In genomic region chr4:37793562-37793961, GRCh38 we compare ENCODE assay signal across 9 cellular contexts. TPM values are rescaled to one million over a fixed set of nuclear protein-coding genes. Genes with fewer than 3 reads are reported as not detected.
A peak's percentile ranks its signal among the peaks of the same experiment; 100 is the strongest.
DNase-seq lines count a peak whose midpoint lies in the region; ATAC-seq and TF ChIP-seq lines count a peak whose summit lies in the region.
"Had no signal": no experiment of that assay in that cellular context is flagged by ENCODE, and none has a peak within 500 bp of the region (broad histone marks: within the 10 kb centered on the region; RNA-seq: fewer than 3 reads in every experiment).

No MANE protein-coding gene starts in this region.

- no peaks in the 10 kb centered on the region for H3K4me1 Mint-ChIP-seq in effector memory CD8-positive, alpha-beta T cell (ENCODE audit: low read depth in 2 of 2)
- H3K4me1 Mint-ChIP-seq: activated naive CD8-positive, alpha-beta T cell treated with anti-CD3 and anti-CD28 coated beads, Interleukin-2, amount 10 ng/mL, durations not matched to agents 7 days and 5 days had no signal

- no peaks in the 10 kb centered on the region for H3K36me3 ChIP-seq in osteoblast (ENCODE audit: insufficient read depth, low read length)

- H3K27me3 Mint-ChIP-seq in effector memory CD8-positive, alpha-beta T cell, result peaks cover 19 to 23% of the 10 kb centered on the region in 2 donors

- peak; percentile 66 for TF ChIP-seq CTCF in osteoblast (IDR thresholded peaks at IDR 0.05; ENCODE audit: extremely low read depth, low read depth, low read length)

- peaks cover 13% of the 10 kb centered on the region for H3K27me3 ChIP-seq in osteoblast (ENCODE audit: insufficient read depth, low read length)

- no peaks in the 10 kb centered on the region for H3K79me2 ChIP-seq in osteoblast (ENCODE audit: insufficient read depth, low read length)

- peaks cover 8 to 13% of the 10 kb centered on the region in 2 donors for H3K36me3 Mint-ChIP-seq in activated naive CD4-positive, alpha-beta T cell treated with anti-CD3 and anti-CD28 coated beads, Interleukin-2, amount 50 U/mL, for 72 hours
- H3K36me3 Mint-ChIP-seq in effector memory CD8-positive, alpha-beta T cell (ENCODE audit: insufficient read depth), result no peaks in the 10 kb centered on the region
- H3K36me3 Mint-ChIP-seq: activated naive CD8-positive, alpha-beta T cell treated with anti-CD3 and anti-CD28 coated beads, Interleukin-2, amount 10 ng/mL, durations not matched to agents 7 days and 5 days had no signal

- no peak overlapping the region for H3K4me2 ChIP-seq in osteoblast (ENCODE audit: insufficient read depth, low read length)

- no peaks in the 10 kb centered on the region for H3K4me1 ChIP-seq in osteoblast (ENCODE audit: insufficient read depth, low read length)

- no peaks in the 10 kb centered on the region for H4K20me1 ChIP-seq in osteoblast (ENCODE audit: insufficient read depth, low read length)

- no peak for DNase-seq in activated naive CD4-positive, alpha-beta T cell treated with anti-CD3 and anti-CD28 coated beads, Interleukin-2, amount 50 U/mL, for 72 hours (ENCODE audit: low spot score in 2 of 2)
- no peak for DNase-seq in activated naive CD4-positive, alpha-beta T cell treated with anti-CD3 and anti-CD28 coated beads, Interleukin-2, amount 50 U/mL, for 16 hours
- DNase-seq in NCI-H69 (lab: John Stamatoyannopoulos, UW) (peak; percentile 58), osteoblast (ENCODE audit: insufficient read length, low spot score, missing footprints) (no peak), putamen (ENCODE audit: low spot score) (no peak)
- peak; percentile 5 to 11 (median 7) for DNase-seq in effector memory CD8-positive, alpha-beta T cell
- DNase-seq: activated naive CD8-positive, alpha-beta T cell treated with anti-CD3 and anti-CD28 coated beads, Interleukin-2, amount 10 ng/mL, durations not matched to agents 7 days and 5 days had no signal

- no peak overlapping the region for H3K27ac Mint-ChIP-seq in activated naive CD4-positive, alpha-beta T cell treated with anti-CD3 and anti-CD28 coated beads, Interleukin-2, amount 50 U/mL, for 72 hours
- H3K27ac Mint-ChIP-seq in effector memory CD8-positive, alpha-beta T cell, result no peak overlapping the region
- H3K27ac Mint-ChIP-seq: activated naive CD8-positive, alpha-beta T cell treated with anti-CD3 and anti-CD28 coated beads, Interleukin-2, amount 10 ng/mL, durations not matched to agents 7 days and 5 days had no signal

- no peak overlapping the region for H3K27ac ChIP-seq in osteoblast (ENCODE audit: low read depth, low read length)

- H3K4me3 ChIP-seq in osteoblast (ENCODE audit: insufficient read depth, low read length), result no peak overlapping the region

- no peak overlapping the region for H3K4me3 Mint-ChIP-seq in effector memory CD8-positive, alpha-beta T cell
- H3K4me3 Mint-ChIP-seq: activated naive CD8-positive, alpha-beta T cell treated with anti-CD3 and anti-CD28 coated beads, Interleukin-2, amount 10 ng/mL, durations not matched to agents 7 days and 5 days had no signal

- peaks cover 8 to 12% of the 10 kb centered on the region in 2 donors for H3K9me3 Mint-ChIP-seq in activated naive CD4-positive, alpha-beta T cell treated with anti-CD3 and anti-CD28 coated beads, Interleukin-2, amount 50 U/mL, for 72 hours
- H3K9me3 Mint-ChIP-seq in effector memory CD8-positive, alpha-beta T cell, result peaks cover 0 to 4% of the 10 kb centered on the region in 2 donors

- no peaks in the 10 kb centered on the region for H3K9me3 ChIP-seq in osteoblast (ENCODE audit: low read depth, low read length)

- no peak overlapping the region for H2AFZ ChIP-seq in osteoblast (ENCODE audit: low read length)

- peak; percentile 59 to 63 for ATAC-seq in activated naive CD4-positive, alpha-beta T cell treated with anti-CD3 and anti-CD28 coated beads, Interleukin-2, amount 50 U/mL, for 72 hours
- peak; percentile 64 for ATAC-seq in effector memory CD8-positive, alpha-beta T cell (replicated peaks)
- no peak for ATAC-seq in GM19467 (IDR thresholded peaks at IDR 0.05; ENCODE audit: unreplicated experiment)
- ATAC-seq in GM18870 (IDR thresholded peaks at IDR 0.05; ENCODE audit: unreplicated experiment), result no peak

RNA-seq across cellular contexts. Expression of gene PGM2, which starts 32.9 kb away (rescaled TPM):
- total RNA-seq in activated naive CD4-positive, alpha-beta T cell treated with anti-CD3 and anti-CD28 coated beads, Interleukin-2, amount 50 U/mL, for 72 hours, result 10 to 100 TPM; 64.3 to 69.6 TPM
- total RNA-seq in osteoblast, result 17.1 and 20.3 TPM in 2 replicates

Comparison
In these comparisons a context has a peak if more than half of its experiments do, and no peak if none do; other contexts are left out.
1. ATAC-seq: peak in activated naive CD4-positive, alpha-beta T cell treated with anti-CD3 and anti-CD28 coated beads, Interleukin-2, amount 50 U/mL, for 72 hours (2 of 2) and effector memory CD8-positive, alpha-beta T cell (single experiment); none in GM19467 (single experiment) and GM18870 (single experiment).
2. DNase-seq: peak in NCI-H69 (single experiment) and effector memory CD8-positive, alpha-beta T cell (3 of 3); none in activated naive CD4-positive, alpha-beta T cell treated with anti-CD3 and anti-CD28 coated beads, Interleukin-2, amount 50 U/mL, for 72 hours (0 of 2), activated naive CD4-positive, alpha-beta T cell treated with anti-CD3 and anti-CD28 coated beads, Interleukin-2, amount 50 U/mL, for 16 hours (single experiment), osteoblast (single experiment) and putamen (single experiment).